ENCODE assay signal across 1 cellular context in the genomic region with DNA sequence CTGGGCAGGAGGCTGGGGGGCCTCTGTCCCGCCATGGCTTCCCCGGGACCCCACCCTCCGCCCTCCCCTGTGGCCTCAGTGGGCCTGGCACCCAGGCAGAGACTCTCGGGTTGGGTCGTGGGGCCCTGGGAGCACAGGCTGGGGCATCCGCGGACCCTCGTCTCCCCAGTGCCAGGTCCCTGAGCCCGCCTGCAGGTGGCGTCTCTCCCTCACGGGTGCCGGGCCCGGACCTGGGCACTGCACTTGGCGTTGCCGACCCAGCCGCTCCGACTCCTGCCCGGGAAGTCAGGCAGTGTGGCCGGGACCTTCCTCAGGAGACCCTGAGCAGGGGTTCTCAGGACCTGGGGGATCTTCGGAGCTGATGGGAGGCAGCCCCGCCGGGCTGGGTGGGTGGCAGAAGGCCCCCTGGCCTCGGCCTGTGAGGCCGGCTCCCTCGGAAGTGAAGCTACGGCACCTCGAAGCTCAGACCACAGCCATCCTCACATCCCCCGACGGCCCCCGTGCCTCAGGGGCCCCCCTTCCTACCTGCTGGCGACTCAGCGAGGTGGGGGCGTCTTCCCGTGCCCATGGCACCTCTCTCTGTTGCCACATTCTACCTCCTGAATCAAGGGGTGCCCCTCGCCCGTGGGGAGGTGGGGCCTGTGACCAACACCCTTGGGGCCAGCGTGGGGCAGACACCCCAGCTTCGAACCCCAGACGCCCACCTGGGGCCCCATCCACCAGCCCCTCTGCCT.
TF ChIP-seq lines count a peak whose summit lies in the region.

No MANE protein-coding gene starts in this region.

TF ChIP-seq in H1, 55 proteins besides CTCF, POLR2A, EP300 and RAD21 (continued from another document):
- TF ChIP-seq YY1 (IDR thresholded peaks at IDR 0.05; ENCODE audit: low read depth, low read length) (0 out of 2 replicates have a peak, but pooled peaks have one; percentile 30), POU5F1 (IDR thresholded peaks at IDR 0.05; ENCODE audit: low read depth, low read length) (no peak), TAF7 (optimal IDR thresholded peaks at IDR 0.05; ENCODE audit: borderline replicate concordance, low read depth, low read length) (peak; percentile 25), TCF12 (IDR thresholded peaks at IDR 0.05; ENCODE audit: low read depth, low read length) (0 out of 2 replicates have a peak, but pooled peaks have one; percentile 11), JUN (IDR thresholded peaks at IDR 0.05; ENCODE audit: low read depth, low read length) (no peak)
- TF ChIP-seq, protein P1, sequence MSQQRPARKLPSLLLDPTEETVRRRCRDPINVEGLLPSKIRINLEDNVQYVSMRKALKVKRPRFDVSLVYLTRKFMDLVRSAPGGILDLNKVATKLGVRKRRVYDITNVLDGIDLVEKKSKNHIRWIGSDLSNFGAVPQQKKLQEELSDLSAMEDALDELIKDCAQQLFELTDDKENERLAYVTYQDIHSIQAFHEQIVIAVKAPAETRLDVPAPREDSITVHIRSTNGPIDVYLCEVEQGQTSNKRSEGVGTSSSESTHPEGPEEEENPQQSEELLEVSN (IDR thresholded peaks at IDR 0.05) = no peak
